12 cellular contexts compared by ENCODE assay signal in genomic region chr12:90253142-90253541, GRCh38.
A peak's percentile ranks its signal among the peaks of the same experiment; 100 is the strongest.
DNase-seq lines count a peak whose midpoint lies in the region; ATAC-seq and TF ChIP-seq lines count a peak whose summit lies in the region.
"Had no signal": no experiment of that assay in that cellular context is flagged by ENCODE, and none has a peak within 500 bp of the region (broad histone marks: within the 10 kb centered on the region; RNA-seq: fewer than 3 reads in every experiment).

No MANE protein-coding gene starts in this region.

- peak overlapping the region in 5 of 6 donors; percentile 61 to 92 (median 86) for H3K27ac Mint-ChIP-seq in naive B cell
- no peak overlapping the region for H3K27ac Mint-ChIP-seq in activated CD8-positive, alpha-beta memory T cell treated with anti-CD3 and anti-CD28 coated beads, Interleukin-2, amount 10 ng/mL, durations not matched to agents 7 days and 5 days
- H3K27ac Mint-ChIP-seq: progenitor cell of endocrine pancreas had no signal

- H3K27ac ChIP-seq in SJCRH30: peak overlapping the region; percentile 26
- H3K27ac ChIP-seq in brain microvascular endothelial cell: no peak overlapping the region

- in situ Hi-C loops in brain microvascular endothelial cell (cut with HindIII; ENCODE audit: low pct_ligation_motif_present, low sequenced_read_pairs): no loop called here

- H3K27me3 Mint-ChIP-seq in naive B cell: peaks cover 0 to 4% (median 0%) of the 10 kb centered on the region in 3 donors
- peaks cover 8% of the 10 kb centered on the region for H3K27me3 Mint-ChIP-seq in activated CD8-positive, alpha-beta memory T cell treated with anti-CD3 and anti-CD28 coated beads, Interleukin-2, amount 10 ng/mL, durations not matched to agents 7 days and 5 days
- H3K27me3 Mint-ChIP-seq: progenitor cell of endocrine pancreas had no signal

- no peak for TF ChIP-seq CTCF in brain microvascular endothelial cell (IDR thresholded peaks at IDR 0.05; ENCODE audit: low read depth, low read length, missing control alignments)

- H3K36me3 ChIP-seq in SJCRH30: no peaks in the 10 kb centered on the region
- no peaks in the 10 kb centered on the region for H3K36me3 ChIP-seq in brain microvascular endothelial cell (replicated peaks)

- ATAC-seq in GM18909 (IDR thresholded peaks at IDR 0.05; ENCODE audit: poor library complexity, unreplicated experiment) (peak; percentile 23), HG03460 (IDR thresholded peaks at IDR 0.05; ENCODE audit: unreplicated experiment) (peak; percentile 34), naive B cell (ENCODE audit: low read depth in 2 of 2) (peak; percentile 68 to 73), HG03196 (IDR thresholded peaks at IDR 0.05; ENCODE audit: unreplicated experiment) (no peak)
- no peak for ATAC-seq in activated CD8-positive, alpha-beta memory T cell treated with anti-CD3 and anti-CD28 coated beads, Interleukin-2, amount 10 ng/mL, durations not matched to agents 7 days and 5 days

- H3K27me3 ChIP-seq in SJCRH30 (no peaks in the 10 kb centered on the region), brain microvascular endothelial cell (replicated peaks) (no peaks in the 10 kb centered on the region)

- H3K4me3 Mint-ChIP-seq in naive B cell: peak overlapping the region in 5 of 8 donors; percentile 63 to 87 (median 82)
- no peak overlapping the region for H3K4me3 Mint-ChIP-seq in activated CD8-positive, alpha-beta memory T cell treated with anti-CD3 and anti-CD28 coated beads, Interleukin-2, amount 10 ng/mL, durations not matched to agents 7 days and 5 days
- H3K4me3 Mint-ChIP-seq: H9 had no signal

- CTCF ChIA-PET in activated CD8-positive, alpha-beta memory T cell treated with anti-CD3 and anti-CD28 coated beads, Interleukin-2, amount 10 ng/mL, durations not matched to agents 7 days and 5 days (lab: Charles Lee): interaction anchor here (1.1 kb wide), 1 partner anchor 710 kb away, joined by 6 read pairs; no protein-coding TSS in a partner anchor

- H3K4me1 ChIP-seq in SJCRH30: peaks cover 18% of the 10 kb centered on the region

- H3K4me3 ChIP-seq in SJCRH30: no peak overlapping the region
- no peak overlapping the region for H3K4me3 ChIP-seq in brain microvascular endothelial cell (ENCODE audit: low read depth, low read length)

- H3K4me1 Mint-ChIP-seq in naive B cell: peaks cover 14 to 18% (median 17%) of the 10 kb centered on the region in 3 donors
- H3K4me1 Mint-ChIP-seq in activated CD8-positive, alpha-beta memory T cell treated with anti-CD3 and anti-CD28 coated beads, Interleukin-2, amount 10 ng/mL, durations not matched to agents 7 days and 5 days: peaks cover 13% of the 10 kb centered on the region

- no peaks in the 10 kb centered on the region for H3K9me3 Mint-ChIP-seq in naive B cell
- H3K9me3 Mint-ChIP-seq in activated CD8-positive, alpha-beta memory T cell treated with anti-CD3 and anti-CD28 coated beads, Interleukin-2, amount 10 ng/mL, durations not matched to agents 7 days and 5 days (ENCODE audit: low read depth): no peaks in the 10 kb centered on the region
- H3K9me3 Mint-ChIP-seq: H9 had no signal

- DNase-seq in SJCRH30 (no peak), naive B cell (peak; percentile 35), brain microvascular endothelial cell (no peak), T-helper 1 cell (no peak)
- DNase-seq in activated CD8-positive, alpha-beta memory T cell treated with anti-CD3 and anti-CD28 coated beads, Interleukin-2, amount 10 ng/mL, durations not matched to agents 7 days and 5 days: no peak
- DNase-seq: NCI-H1930, NCI-H748 treated with DMSO at 0.1 percent for 48 hours had no signal

- H3K36me3 Mint-ChIP-seq in naive B cell: no peaks in the 10 kb centered on the region
- H3K36me3 Mint-ChIP-seq in activated CD8-positive, alpha-beta memory T cell treated with anti-CD3 and anti-CD28 coated beads, Interleukin-2, amount 10 ng/mL, durations not matched to agents 7 days and 5 days: no peaks in the 10 kb centered on the region

- no peaks in the 10 kb centered on the region for H3K9me3 ChIP-seq in SJCRH30 (replicated peaks)

Comparison
In these comparisons a context has a peak if more than half of its experiments do, and no peak if none do; other contexts are left out.
1. ATAC-seq: peak in GM18909 (single experiment), HG03460 (single experiment) and naive B cell (2 of 2); none in HG03196 (single experiment) and activated CD8-positive, alpha-beta memory T cell treated with anti-CD3 and anti-CD28 coated beads, Interleukin-2, amount 10 ng/mL, durations not matched to agents 7 days and 5 days (single experiment).